8 cellular contexts compared by ENCODE assay signal in the genomic region with DNA sequence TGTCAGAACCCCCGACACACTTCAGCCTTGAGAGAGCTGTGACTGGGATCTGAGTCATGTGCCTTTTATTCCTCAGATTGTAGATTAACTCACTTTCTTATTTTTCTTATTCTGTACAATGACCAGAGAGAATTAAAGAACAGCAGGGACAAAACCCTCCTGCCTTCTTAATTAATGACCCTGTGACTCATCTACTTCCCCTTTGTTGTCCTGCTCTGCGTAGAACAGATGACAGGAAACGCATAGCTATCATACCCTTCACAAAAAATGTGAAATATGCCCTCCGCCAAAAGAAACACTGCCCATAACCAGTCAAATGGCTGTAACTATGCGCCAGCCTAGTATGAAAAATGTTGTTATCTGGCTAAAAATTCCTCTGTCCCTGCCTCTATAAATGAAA. TPM values are rescaled to one million over a fixed set of nuclear protein-coding genes. Genes with fewer than 3 reads are reported as not detected.
A peak's percentile ranks its signal among the peaks of the same experiment; 100 is the strongest.
DNase-seq lines count a peak whose midpoint lies in the region; ATAC-seq, FAIRE-seq and TF ChIP-seq lines count a peak whose summit lies in the region.

No MANE protein-coding gene starts in this region.

- no peaks in the 10 kb centered on the region for H3K9me3 ChIP-seq in GM12878 (replicated peaks; ENCODE audit: control insufficient read depth, insufficient read depth, low read length)
- no peaks in the 10 kb centered on the region for H3K9me3 ChIP-seq in lung (ENCODE audit: control insufficient read depth in 2 of 2, insufficient read depth in 1 of 2, low read length in 1 of 2)
- no peaks in the 10 kb centered on the region for H3K9me3 ChIP-seq in CD8-positive, alpha-beta T cell (ENCODE audit: low read length)

- no peak overlapping the region for H3K27ac ChIP-seq in GM12878 (ENCODE audit: control insufficient read depth, insufficient read depth)
- no peak overlapping the region for H3K27ac ChIP-seq in lung (ENCODE audit: low read depth in 1 of 2, low read length in 1 of 2)
- no peak overlapping the region for H3K27ac ChIP-seq in CD8-positive, alpha-beta T cell (ENCODE audit: low read depth, low read length)

- ATAC-seq in GM12878, result peak; percentile 77
- peak; percentile 77 for ATAC-seq in lung (ENCODE audit: insufficient read depth, low FRiP score)
- no peak for ATAC-seq in HG03571 (IDR thresholded peaks at IDR 0.05; ENCODE audit: unreplicated experiment)
- no peak for ATAC-seq in CD8-positive, alpha-beta T cell

- TF ChIP-seq RAD21 in GM12878 (IDR thresholded peaks at IDR 0.05; ENCODE audit: insufficient read depth, low read depth, low read length), result no peak

- no peak overlapping the region for H3K4me3 ChIP-seq in GM12878
- H3K4me3 ChIP-seq in lung, result no peak overlapping the region
- H3K4me3 ChIP-seq in CD8-positive, alpha-beta T cell (ENCODE audit: low read depth, low read length), result no peak overlapping the region

- H3K9me3 Mint-ChIP-seq in CD8-positive, alpha-beta T cell, result no peaks in the 10 kb centered on the region

- no peak overlapping the region for H3K4me3 Mint-ChIP-seq in CD8-positive, alpha-beta T cell

- H4K20me1 ChIP-seq in GM12878 (ENCODE audit: control insufficient read depth, insufficient read depth), result no peaks in the 10 kb centered on the region

- TF ChIP-seq POLR2A in GM12878 (IDR thresholded peaks at IDR 0.05; ENCODE audit: low read depth, low read length), result no peak

- CTCF ChIA-PET in GM12878 (lab: Yijun Ruan, JAX), result interaction anchor here (0.7 to 12.1 kb wide), 6 partner anchors 10 to 144 kb away, joined by 3 to 315 read pairs (median 5); no protein-coding TSS in a partner anchor
- CTCF ChIA-PET in CD8-positive, alpha-beta T cell (lab: Charles Lee), result interaction anchor here (1.2 to 14.5 kb wide), 2 partner anchors 84 to 110 kb away, joined by 4 to 322 read pairs; no protein-coding TSS in a partner anchor

- POLR2A ChIA-PET in GM12878 (lab: Charles Lee), result interaction anchor here (0.6 to 2.8 kb wide), 3 partner anchors 10 to 79 kb away, joined by 3 to 21 read pairs (median 3); no protein-coding TSS in a partner anchor
- POLR2A ChIA-PET in CD8-positive, alpha-beta T cell (lab: Charles Lee), result no interaction called here

- H3K27me3 ChIP-seq in GM12878 (replicated peaks in 1 of 2; ENCODE audit: control insufficient read depth in 2 of 2, insufficient read depth in 2 of 2, low read length in 1 of 2) (no peaks in the 10 kb centered on the region), lung (ENCODE audit: control insufficient read depth, insufficient read depth) (no peaks in the 10 kb centered on the region)
- H3K27me3 ChIP-seq in CD8-positive, alpha-beta T cell (ENCODE audit: insufficient read depth, low read length), result no peaks in the 10 kb centered on the region

- no peaks in the 10 kb centered on the region for H3K36me3 ChIP-seq in GM12878 (ENCODE audit: control insufficient read depth in 2 of 2, insufficient read depth in 2 of 2, low read length in 1 of 2)
- no peaks in the 10 kb centered on the region for H3K36me3 ChIP-seq in lung (ENCODE audit: control insufficient read depth in 2 of 2, insufficient read depth in 2 of 2, low read length in 2 of 2)
- H3K36me3 ChIP-seq in CD8-positive, alpha-beta T cell (ENCODE audit: insufficient read depth, low read length), result no peaks in the 10 kb centered on the region

- TF ChIP-seq CTCF in GM12878 (IDR thresholded peaks at IDR 0.05 in 2 of 3, conservative IDR thresholded peaks at IDR 0.05 in 1 of 3; ENCODE audit: control insufficient read depth in 2 of 3, extremely low read depth in 1 of 3, insufficient read depth in 1 of 3, low read depth in 3 of 3, low read length in 3 of 3) (no peak), lung (IDR thresholded peaks at IDR 0.05; ENCODE audit: control extremely low read depth, extremely low read depth) (no peak)
- TF ChIP-seq CTCF in CD8-positive, alpha-beta T cell (IDR thresholded peaks at IDR 0.05), result no peak

- no peak for FAIRE-seq in GM12878 (lab: Jason Lieb, UNC)

- H3K4me1 Mint-ChIP-seq in CD8-positive, alpha-beta T cell (ENCODE audit: low read depth), result no peaks in the 10 kb centered on the region

- TF ChIP-seq EP300 in GM12878 (IDR thresholded peaks at IDR 0.05; ENCODE audit: borderline replicate concordance in 1 of 2, control insufficient read depth in 1 of 2, low read depth in 2 of 2, low read length in 2 of 2), result peak in 1 of 2 experiments; percentile 44; a peak in 1 of 4 replicates

- 0 out of 2 replicates have a peak overlapping the region, but pooled peaks have one; percentile 25 for H3K4me2 ChIP-seq in GM12878 (ENCODE audit: control insufficient read depth, insufficient read depth)

- no peak overlapping the region for H3K9ac ChIP-seq in GM12878 (ENCODE audit: control insufficient read depth, insufficient read depth, low read length)

- RAD21 ChIA-PET in GM12878 (lab: Charles Lee; ENCODE audit: unreplicated experiment), result interaction anchor here (0.5 to 9.7 kb wide), 7 partner anchors 9 to 108 kb away, joined by 3 to 186 read pairs (median 4); no protein-coding TSS in a partner anchor

- intact Hi-C loops in GM12878 (cut with micrococcal nuclease; ENCODE audit: unreplicated experiment), result no loop called here
- intact Hi-C loops in CD8-positive, alpha-beta T cell (cut with DNase I, micrococcal nuclease), result loop anchor here (5.0 to 10.0 kb wide), 2 partner anchors 276 to 279 kb away; no protein-coding TSS in a partner anchor

- H3K36me3 Mint-ChIP-seq in CD8-positive, alpha-beta T cell, result no peaks in the 10 kb centered on the region

- peak overlapping the region; percentile 28; the same call in 1 of the 2 replicates for H2AFZ ChIP-seq in GM12878 (ENCODE audit: control insufficient read depth, low read depth, low read length)

- DNase-seq in AML-193 (lab: John Stamatoyannopoulos, UW) (peak; percentile 80 to 87), M059J (ENCODE audit: low read depth) (peak; percentile 99), GM12878 (ENCODE audit: low read depth, low spot score) (no peak), lung (ENCODE audit: low spot score) (no peak), T-helper 1 cell (no peak)
- no peak for DNase-seq in CD8-positive, alpha-beta T cell
- DNase-seq in effector CD4-positive, alpha-beta T cell, result no peak

- no peak overlapping the region for H3K27ac Mint-ChIP-seq in CD8-positive, alpha-beta T cell

- H3K79me2 ChIP-seq in GM12878 (ENCODE audit: control insufficient read depth, insufficient read depth, low read length), result no peaks in the 10 kb centered on the region

- H3K4me1 ChIP-seq in GM12878 (ENCODE audit: control insufficient read depth, insufficient read depth, low read length) (no peaks in the 10 kb centered on the region; the same call in 1 of the 2 replicates), lung (ENCODE audit: control insufficient read depth in 2 of 2, insufficient read depth in 2 of 2, low read length in 2 of 2) (no peaks in the 10 kb centered on the region)
- peaks cover 3% of the 10 kb centered on the region for H3K4me1 ChIP-seq in CD8-positive, alpha-beta T cell (ENCODE audit: insufficient read depth, low read length)

- H3K27me3 Mint-ChIP-seq in CD8-positive, alpha-beta T cell (ENCODE audit: low read depth), result peaks cover 18% of the 10 kb centered on the region

- in situ Hi-C loops in GM12878 (cut with MboI), result loop anchor here (5.0 kb wide), 1 partner anchor 109 kb away; no protein-coding TSS in a partner anchor

- BruUV-seq in GM12878 (replicated peaks; lab: Mats Ljungman, UMichigan), result no TSS peak

- SMC1A ChIA-PET in GM12878 (lab: Charles Lee; ENCODE audit: uncharacterized antibody, unreplicated experiment), result interaction anchor here (0.6 to 12.4 kb wide), 10 partner anchors 11 to 209 kb away, joined by 3 to 236 read pairs (median 6); no protein-coding TSS in a partner anchor

- WGBS in GM12878 (ENCODE audit: insufficient coverage, insufficient replicate concordance, low lambda C conversion rate, missing lambda C conversion rate), result 27% methylated on average over 5 of the region's 5 CpGs
- 3 to 10% methylated on average over 5 of the region's 5 CpGs for WGBS in lung, 2 donors

TF ChIP-seq in GM12878, 131 proteins besides CTCF, POLR2A, EP300 and RAD21 (continues in another document):
- peak; percentile 33; the same call in 1 of the 2 replicates for TF ChIP-seq RAD51 (IDR thresholded peaks at IDR 0.05)
- TF ChIP-seq YY1 (IDR thresholded peaks at IDR 0.05; ENCODE audit: low read depth, low read length), result no peak
- TF ChIP-seq ATF2 (IDR thresholded peaks at IDR 0.05; ENCODE audit: low read length), result no peak
- TF ChIP-seq RB1 (IDR thresholded peaks at IDR 0.05; ENCODE audit: borderline replicate concordance), result no peak

RNA-seq across cellular contexts. Expression of gene PADI2, which starts 9.1 kb away (rescaled TPM):
- total RNA-seq in M059J (2014; rRNA removed; shearing (Covaris generic)), result 0.12 and 1.3 TPM in 2 replicates
- total RNA-seq in GM12878 (2013; cell fraction: nucleolus; rRNA removed), result 46.4 and 54.7 TPM in 2 replicates
- total RNA-seq in GM12878 (2014; rRNA removed), result 0.05 and 0.06 TPM in 2 replicates
- total RNA-seq in GM12878 (2014; rRNA removed; fragmentation: Illumina TruSeq; extraction: Trizol), result 0.09 TPM in 2 replicates
- 0.18 and 0.21 TPM in 2 replicates for total RNA-seq in GM12878 (2021)
- 0.33 TPM for polyA plus RNA-seq in GM12878 (2011; ENCODE audit: low read depth)
- polyA plus RNA-seq in GM12878 (2011; rRNA removed), result 1.9 and 3.0 TPM in 2 replicates
- 2.3 and 2.7 TPM in 2 replicates for polyA plus RNA-seq in GM12878 (2011; cell fraction: cytosol; rRNA removed)
- 7.6 and 15.7 TPM in 2 replicates for polyA plus RNA-seq in GM12878 (2011; cell fraction: nucleus; rRNA removed)
- 0.61 and 1.5 TPM in 2 replicates for polyA plus RNA-seq in GM12878 (2012)
- polyA plus RNA-seq in GM12878 (2014; fragmentation: Illumina TruSeq; extraction: Trizol), result 0.06 and 0.19 TPM in 2 replicates
- polyA plus RNA-seq in GM12878 (2014; fragmentation: Nextera tagmentation; extraction: Ambion mirVana), result under 1 TPM; 0.05 to 0.09 TPM
- polyA plus RNA-seq in GM12878 (2014; rRNA removed), result 0.09 and 0.10 TPM in 2 replicates
- polyA plus RNA-seq in GM12878 (2016; fragmentation: Nextera tagmentation; extraction: Ambion mirVana), result under 1 TPM in 1 of 2 experiments, not detected in 1; 0.17 TPM
- 3.7 and 4.6 TPM in 2 replicates for polyA minus RNA-seq in GM12878 (2011; rRNA and poly(A)+ RNA removed)
- polyA minus RNA-seq in GM12878 (2011; cell fraction: cytosol; rRNA and poly(A)+ RNA removed), result 1.9 and 2.0 TPM in 2 replicates
- 2.1 and 2.3 TPM in 2 replicates for polyA minus RNA-seq in GM12878 (2011; cell fraction: nucleus; rRNA and poly(A)+ RNA removed)
- 1 to 10 TPM; 2.1 to 4.6 TPM for total RNA-seq in lung
- polyA plus RNA-seq in lung, result 10 to 100 TPM in 1 of 2 donors, 1 to 10 TPM in 1; 1.2 to 12.8 TPM
- total RNA-seq in CD8-positive, alpha-beta T cell, result not detected

Comparison
In these comparisons a context has a peak if more than half of its experiments do, and no peak if none do; other contexts are left out.
1. DNase-seq: peak in AML-193 (2 of 2) and M059J (single experiment); none in GM12878 (single experiment), lung (single experiment), CD8-positive, alpha-beta T cell (0 of 7), T-helper 1 cell (0 of 5) and effector CD4-positive, alpha-beta T cell (single experiment).
2. ATAC-seq: peak in GM12878 (single experiment) and lung (single experiment); none in HG03571 (single experiment) and CD8-positive, alpha-beta T cell (single experiment).